1 cellular context compared by ENCODE assay signal in the genomic region with DNA sequence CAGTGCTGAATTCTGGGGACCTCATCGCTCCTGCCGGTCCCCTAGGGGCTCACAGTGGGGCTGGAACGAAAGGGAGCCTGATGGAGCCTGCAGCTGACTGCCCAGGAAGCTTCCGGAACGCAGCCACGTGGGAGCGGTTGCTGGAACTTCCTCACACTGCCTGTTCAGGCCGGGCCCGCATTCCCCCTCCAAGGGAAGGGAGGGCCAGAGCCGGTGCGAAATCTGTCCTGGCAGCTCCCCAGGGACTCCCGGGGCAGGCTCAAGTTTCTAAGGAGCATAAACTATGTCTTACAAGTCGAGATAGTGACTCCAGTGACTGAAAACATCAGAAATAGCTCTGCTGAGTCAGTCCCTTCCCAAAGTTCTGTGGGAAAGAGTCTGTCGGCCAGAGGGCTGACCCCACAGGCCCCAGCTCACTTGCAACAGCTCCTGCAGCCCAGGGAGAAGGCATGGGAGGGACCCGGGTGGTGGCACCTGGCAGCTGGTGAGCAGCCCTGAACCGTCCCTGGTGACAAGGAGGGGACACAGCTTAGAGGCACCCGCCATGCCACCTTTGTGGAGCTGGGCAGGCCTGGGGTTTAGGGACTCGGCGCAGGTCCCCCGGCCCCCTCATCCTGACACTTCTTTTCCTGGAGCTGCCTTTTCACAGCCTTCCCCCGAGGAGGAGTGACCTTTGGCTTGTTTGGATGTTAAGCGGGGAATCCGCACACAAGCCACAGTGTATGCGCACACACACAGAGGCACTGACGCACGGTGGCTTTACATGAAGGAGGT.
A peak's percentile ranks its signal among the peaks of the same experiment; 100 is the strongest.
TF ChIP-seq lines count a peak whose summit lies in the region.

No MANE protein-coding gene starts in this region.

TF ChIP-seq in K562, 482 proteins besides CTCF, POLR2A, EP300 and RAD21 (continued from another document and continues in another):
- no peak for TF ChIP-seq BCLAF1 (IDR thresholded peaks at IDR 0.05; ENCODE audit: borderline replicate concordance in 1 of 2, control insufficient read depth in 1 of 2, low read depth in 2 of 2, low read length in 1 of 2)
- TF ChIP-seq, protein P1, sequence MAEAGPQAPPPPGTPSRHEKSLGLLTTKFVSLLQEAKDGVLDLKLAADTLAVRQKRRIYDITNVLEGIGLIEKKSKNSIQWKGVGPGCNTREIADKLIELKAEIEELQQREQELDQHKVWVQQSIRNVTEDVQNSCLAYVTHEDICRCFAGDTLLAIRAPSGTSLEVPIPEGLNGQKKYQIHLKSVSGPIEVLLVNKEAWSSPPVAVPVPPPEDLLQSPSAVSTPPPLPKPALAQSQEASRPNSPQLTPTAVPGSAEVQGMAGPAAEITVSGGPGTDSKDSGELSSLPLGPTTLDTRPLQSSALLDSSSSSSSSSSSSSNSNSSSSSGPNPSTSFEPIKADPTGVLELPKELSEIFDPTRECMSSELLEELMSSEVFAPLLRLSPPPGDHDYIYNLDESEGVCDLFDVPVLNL (CRISPR knock-in tag; IDR thresholded peaks at IDR 0.05; ENCODE audit: low read depth), result no peak
- TF ChIP-seq, protein P2, sequence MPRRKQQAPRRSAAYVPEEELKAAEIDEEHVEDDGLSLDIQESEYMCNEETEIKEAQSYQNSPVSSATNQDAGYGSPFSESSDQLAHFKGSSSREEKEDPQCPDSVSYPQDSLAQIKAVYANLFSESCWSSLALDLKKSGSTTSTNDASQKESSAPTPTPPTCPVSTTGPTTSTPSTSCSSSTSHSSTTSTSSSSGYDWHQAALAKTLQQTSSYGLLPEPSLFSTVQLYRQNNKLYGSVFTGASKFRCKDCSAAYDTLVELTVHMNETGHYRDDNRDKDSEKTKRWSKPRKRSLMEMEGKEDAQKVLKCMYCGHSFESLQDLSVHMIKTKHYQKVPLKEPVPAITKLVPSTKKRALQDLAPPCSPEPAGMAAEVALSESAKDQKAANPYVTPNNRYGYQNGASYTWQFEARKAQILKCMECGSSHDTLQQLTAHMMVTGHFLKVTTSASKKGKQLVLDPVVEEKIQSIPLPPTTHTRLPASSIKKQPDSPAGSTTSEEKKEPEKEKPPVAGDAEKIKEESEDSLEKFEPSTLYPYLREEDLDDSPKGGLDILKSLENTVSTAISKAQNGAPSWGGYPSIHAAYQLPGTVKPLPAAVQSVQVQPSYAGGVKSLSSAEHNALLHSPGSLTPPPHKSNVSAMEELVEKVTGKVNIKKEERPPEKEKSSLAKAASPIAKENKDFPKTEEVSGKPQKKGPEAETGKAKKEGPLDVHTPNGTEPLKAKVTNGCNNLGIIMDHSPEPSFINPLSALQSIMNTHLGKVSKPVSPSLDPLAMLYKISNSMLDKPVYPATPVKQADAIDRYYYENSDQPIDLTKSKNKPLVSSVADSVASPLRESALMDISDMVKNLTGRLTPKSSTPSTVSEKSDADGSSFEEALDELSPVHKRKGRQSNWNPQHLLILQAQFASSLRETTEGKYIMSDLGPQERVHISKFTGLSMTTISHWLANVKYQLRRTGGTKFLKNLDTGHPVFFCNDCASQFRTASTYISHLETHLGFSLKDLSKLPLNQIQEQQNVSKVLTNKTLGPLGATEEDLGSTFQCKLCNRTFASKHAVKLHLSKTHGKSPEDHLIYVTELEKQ (CRISPR knock-in tag; IDR thresholded peaks at IDR 0.05), result no peak
- TF ChIP-seq ZNF165 (CRISPR knock-in tag; IDR thresholded peaks at IDR 0.05; ENCODE audit: borderline replicate concordance), result 0 out of 2 replicates have a peak, but pooled peaks have one; percentile 66
- TF ChIP-seq FOXJ3 (CRISPR knock-in tag; IDR thresholded peaks at IDR 0.05), result no peak
- TF ChIP-seq TCF7L2 (IDR thresholded peaks at IDR 0.05; ENCODE audit: low read depth, low read length), result no peak
- TF ChIP-seq SIN3A (IDR thresholded peaks at IDR 0.05; ENCODE audit: borderline replicate concordance in 2 of 2, control insufficient read depth in 1 of 2, low read depth in 2 of 2, low read length in 2 of 2), result no peak
- peak; percentile 93 for TF ChIP-seq MEF2A (IDR thresholded peaks at IDR 0.05; ENCODE audit: control insufficient read depth, low read depth, low read length)
- no peak for TF ChIP-seq RREB1 (CRISPR knock-in tag; IDR thresholded peaks at IDR 0.05)
- TF ChIP-seq MCM2 (IDR thresholded peaks at IDR 0.05; ENCODE audit: low read depth), result no peak
- peak; percentile 69; the same call in 1 of the 2 replicates for TF ChIP-seq ZNF589 (CRISPR knock-in tag; IDR thresholded peaks at IDR 0.05; ENCODE audit: low read depth)
- no peak for TF ChIP-seq U2AF2 (optimal IDR thresholded peaks at IDR 0.05; ENCODE audit: low read depth, low read length)
- peak in 1 of 2 experiments; percentile 61; a peak in 1 of 4 replicates for TF ChIP-seq SRF (CRISPR knock-in tag; IDR thresholded peaks at IDR 0.05)
- TF ChIP-seq HEY1 (CRISPR knock-in tag; IDR thresholded peaks at IDR 0.05; ENCODE audit: borderline replicate concordance), result no peak
- no peak for TF ChIP-seq KLF16 (IDR thresholded peaks at IDR 0.05)
- no peak for TF ChIP-seq ZBED1 (IDR thresholded peaks at IDR 0.05)
- TF ChIP-seq RCOR1 (IDR thresholded peaks at IDR 0.05; ENCODE audit: borderline replicate concordance in 1 of 2, low read depth in 2 of 2, low read length in 2 of 2), result peak; percentile 30 to 86; a peak in 3 of 4 replicates
- 0 out of 2 replicates have a peak, but pooled peaks have one; percentile 14 for TF ChIP-seq CREM (IDR thresholded peaks at IDR 0.05; ENCODE audit: low read depth)
- TF ChIP-seq MTA2 (IDR thresholded peaks at IDR 0.05; ENCODE audit: low read depth), result no peak
- TF ChIP-seq PCBP1 (IDR thresholded peaks at IDR 0.05; ENCODE audit: low read depth, low read length, poor library complexity, severe bottlenecking), result no peak
- TF ChIP-seq, protein P3, sequence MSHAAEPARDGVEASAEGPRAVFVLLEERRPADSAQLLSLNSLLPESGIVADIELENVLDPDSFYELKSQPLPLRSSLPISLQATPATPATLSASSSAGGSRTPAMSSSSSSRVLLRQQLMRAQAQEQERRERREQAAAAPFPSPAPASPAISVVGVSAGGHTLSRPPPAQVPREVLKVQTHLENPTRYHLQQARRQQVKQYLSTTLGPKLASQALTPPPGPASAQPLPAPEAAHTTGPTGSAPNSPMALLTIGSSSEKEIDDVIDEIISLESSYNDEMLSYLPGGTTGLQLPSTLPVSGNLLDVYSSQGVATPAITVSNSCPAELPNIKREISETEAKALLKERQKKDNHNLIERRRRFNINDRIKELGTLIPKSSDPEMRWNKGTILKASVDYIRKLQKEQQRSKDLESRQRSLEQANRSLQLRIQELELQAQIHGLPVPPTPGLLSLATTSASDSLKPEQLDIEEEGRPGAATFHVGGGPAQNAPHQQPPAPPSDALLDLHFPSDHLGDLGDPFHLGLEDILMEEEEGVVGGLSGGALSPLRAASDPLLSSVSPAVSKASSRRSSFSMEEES (CRISPR knock-in tag; IDR thresholded peaks at IDR 0.05), result no peak
- TF ChIP-seq, protein P4, sequence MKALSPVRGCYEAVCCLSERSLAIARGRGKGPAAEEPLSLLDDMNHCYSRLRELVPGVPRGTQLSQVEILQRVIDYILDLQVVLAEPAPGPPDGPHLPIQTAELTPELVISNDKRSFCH (CRISPR knock-in tag; IDR thresholded peaks at IDR 0.05), result no peak
- TF ChIP-seq, protein P4 (tag; IDR thresholded peaks at IDR 0.05), result 0 out of 2 replicates have a peak, but pooled peaks have one; percentile 82
- no peak for TF ChIP-seq TGIF2 (CRISPR knock-in tag; IDR thresholded peaks at IDR 0.05)
- TF ChIP-seq RAD51 (IDR thresholded peaks at IDR 0.05; ENCODE audit: borderline replicate concordance, low read depth), result peak; percentile 24; the same call in 1 of the 2 replicates
- no peak for TF ChIP-seq ESRRB (CRISPR knock-in tag; IDR thresholded peaks at IDR 0.05; ENCODE audit: borderline replicate concordance)
- TF ChIP-seq ZNF408 (CRISPR knock-in tag; IDR thresholded peaks at IDR 0.05; ENCODE audit: low read depth), result no peak
- no peak for TF ChIP-seq ZNF75A (CRISPR knock-in tag; IDR thresholded peaks at IDR 0.05)
- no peak for TF ChIP-seq ZNF253 (CRISPR knock-in tag; conservative IDR thresholded peaks at IDR 0.05)
- TF ChIP-seq ZNF212 (CRISPR knock-in tag; IDR thresholded peaks at IDR 0.05), result no peak
- TF ChIP-seq ZKSCAN1 (IDR thresholded peaks at IDR 0.05; ENCODE audit: low read depth, low read length), result peak; percentile 43; the same call in 1 of the 2 replicates
- no peak for TF ChIP-seq ZNF12 (CRISPR knock-in tag; IDR thresholded peaks at IDR 0.05)
- no peak for TF ChIP-seq KLF10 (CRISPR knock-in tag; IDR thresholded peaks at IDR 0.05)
- peak; percentile 89 for TF ChIP-seq EP400 (IDR thresholded peaks at IDR 0.05)
- TF ChIP-seq LEF1 (IDR thresholded peaks at IDR 0.05), result peak; percentile 42
- TF ChIP-seq, protein P5, sequence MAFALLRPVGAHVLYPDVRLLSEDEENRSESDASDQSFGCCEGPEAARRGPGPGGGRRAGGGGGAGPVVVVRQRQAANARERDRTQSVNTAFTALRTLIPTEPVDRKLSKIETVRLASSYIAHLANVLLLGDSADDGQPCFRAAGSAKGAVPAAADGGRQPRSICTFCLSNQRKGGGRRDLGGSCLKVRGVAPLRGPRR (CRISPR knock-in tag; IDR thresholded peaks at IDR 0.05), result peak; percentile 39; the same call in 1 of the 2 replicates
- TF ChIP-seq ZBTB1 (CRISPR knock-in tag; IDR thresholded peaks at IDR 0.05; ENCODE audit: borderline replicate concordance, low read depth), result no peak
- no peak for TF ChIP-seq ADNP (tag; IDR thresholded peaks at IDR 0.05)
- no peak for TF ChIP-seq ZNF324 (CRISPR knock-in tag; IDR thresholded peaks at IDR 0.05)
- no peak for TF ChIP-seq ZNF41 (CRISPR knock-in tag; conservative IDR thresholded peaks at IDR 0.05)
- no peak for TF ChIP-seq STAT5B (CRISPR knock-in tag; IDR thresholded peaks at IDR 0.05)
- TF ChIP-seq HCFC1 (IDR thresholded peaks at IDR 0.05; ENCODE audit: low read depth, low read length), result peak; percentile 8; the same call in 1 of the 2 replicates
- peak in 1 of 2 experiments; percentile 87; a peak in 3 of 4 replicates for TF ChIP-seq MAZ (CRISPR knock-in tag; conservative IDR thresholded peaks at IDR 0.05 in 1 of 2, IDR thresholded peaks at IDR 0.05 in 1 of 2)
- no peak for TF ChIP-seq MIER1 (IDR thresholded peaks at IDR 0.05; ENCODE audit: low read depth)
- no peak for TF ChIP-seq SRSF9 (IDR thresholded peaks at IDR 0.05; ENCODE audit: borderline replicate concordance, low read depth, low read length)
- TF ChIP-seq BMI1 (IDR thresholded peaks at IDR 0.05; ENCODE audit: low read length), result no peak
- no peak for TF ChIP-seq DIDO1 (tag; IDR thresholded peaks at IDR 0.05; ENCODE audit: low read depth)
- no peak for TF ChIP-seq BCL6 (CRISPR knock-in tag; IDR thresholded peaks at IDR 0.05)
- TF ChIP-seq BRD9 (IDR thresholded peaks at IDR 0.05; ENCODE audit: low read depth, partially characterized antibody), result no peak
